ENCODE assay signal across 2 cellular contexts in genomic region chr19:41324921-41325639, GRCh38.
TF ChIP-seq lines count a peak whose summit lies in the region.

No MANE protein-coding gene starts in this region.

TF ChIP-seq in GM12891, 5 proteins besides CTCF, POLR2A, EP300 and RAD21 (continued from another document):
- TF ChIP-seq PAX5 (IDR thresholded peaks at IDR 0.05; ENCODE audit: insufficient read depth, low read length, severe bottlenecking), result no peak

TF ChIP-seq in endothelial cell of umbilical vein, 7 proteins besides CTCF, POLR2A, EP300 and RAD21 (continued from another document):
- TF ChIP-seq, protein P1, sequence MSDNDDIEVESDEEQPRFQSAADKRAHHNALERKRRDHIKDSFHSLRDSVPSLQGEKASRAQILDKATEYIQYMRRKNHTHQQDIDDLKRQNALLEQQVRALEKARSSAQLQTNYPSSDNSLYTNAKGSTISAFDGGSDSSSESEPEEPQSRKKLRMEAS (IDR thresholded peaks at IDR 0.05; ENCODE audit: insufficient read depth, insufficient read length), result no peak
- no peak for TF ChIP-seq JUN (IDR thresholded peaks at IDR 0.05; ENCODE audit: borderline replicate concordance, insufficient read depth, insufficient read length, low read depth)
- peak; percentile 96 for TF ChIP-seq POLR2AphosphoS5 (IDR thresholded peaks at IDR 0.05; ENCODE audit: insufficient read depth, low read depth, low read length)
- TF ChIP-seq EZH2 (IDR thresholded peaks at IDR 0.05; ENCODE audit: borderline replicate concordance, low read depth, low read length, severe bottlenecking), result no peak
